ENCODE assay signal across 1 cellular context in the genomic region with DNA sequence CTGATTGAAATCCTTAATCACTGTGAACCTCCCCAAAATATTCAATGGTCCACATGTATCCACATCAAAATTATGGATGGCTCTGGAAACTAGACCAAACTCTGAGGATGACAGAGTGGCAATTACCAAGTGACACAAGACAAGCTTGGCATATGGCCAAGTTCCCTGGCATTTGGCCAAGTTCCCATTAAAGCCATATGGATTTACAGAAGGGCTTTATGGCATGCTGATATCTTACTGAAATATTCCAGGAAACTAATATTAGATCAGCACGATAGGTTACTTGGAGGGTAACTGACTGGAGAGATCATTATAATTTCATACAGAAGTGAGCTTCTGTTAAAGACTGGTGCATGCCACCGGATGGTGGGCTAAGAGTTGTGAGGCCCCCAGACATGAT.
TF ChIP-seq lines count a peak whose summit lies in the region.

No MANE protein-coding gene starts in this region.

TF ChIP-seq in K562, 482 proteins besides CTCF, POLR2A, EP300 and RAD21:
- TF ChIP-seq, protein P1, sequence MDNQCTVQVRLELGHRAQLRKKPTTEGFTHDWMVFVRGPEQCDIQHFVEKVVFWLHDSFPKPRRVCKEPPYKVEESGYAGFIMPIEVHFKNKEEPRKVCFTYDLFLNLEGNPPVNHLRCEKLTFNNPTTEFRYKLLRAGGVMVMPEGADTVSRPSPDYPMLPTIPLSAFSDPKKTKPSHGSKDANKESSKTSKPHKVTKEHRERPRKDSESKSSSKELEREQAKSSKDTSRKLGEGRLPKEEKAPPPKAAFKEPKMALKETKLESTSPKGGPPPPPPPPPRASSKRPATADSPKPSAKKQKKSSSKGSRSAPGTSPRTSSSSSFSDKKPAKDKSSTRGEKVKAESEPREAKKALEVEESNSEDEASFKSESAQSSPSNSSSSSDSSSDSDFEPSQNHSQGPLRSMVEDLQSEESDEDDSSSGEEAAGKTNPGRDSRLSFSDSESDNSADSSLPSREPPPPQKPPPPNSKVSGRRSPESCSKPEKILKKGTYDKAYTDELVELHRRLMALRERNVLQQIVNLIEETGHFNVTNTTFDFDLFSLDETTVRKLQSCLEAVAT (IDR thresholded peaks at IDR 0.05), result no peak
- TF ChIP-seq, protein P2, sequence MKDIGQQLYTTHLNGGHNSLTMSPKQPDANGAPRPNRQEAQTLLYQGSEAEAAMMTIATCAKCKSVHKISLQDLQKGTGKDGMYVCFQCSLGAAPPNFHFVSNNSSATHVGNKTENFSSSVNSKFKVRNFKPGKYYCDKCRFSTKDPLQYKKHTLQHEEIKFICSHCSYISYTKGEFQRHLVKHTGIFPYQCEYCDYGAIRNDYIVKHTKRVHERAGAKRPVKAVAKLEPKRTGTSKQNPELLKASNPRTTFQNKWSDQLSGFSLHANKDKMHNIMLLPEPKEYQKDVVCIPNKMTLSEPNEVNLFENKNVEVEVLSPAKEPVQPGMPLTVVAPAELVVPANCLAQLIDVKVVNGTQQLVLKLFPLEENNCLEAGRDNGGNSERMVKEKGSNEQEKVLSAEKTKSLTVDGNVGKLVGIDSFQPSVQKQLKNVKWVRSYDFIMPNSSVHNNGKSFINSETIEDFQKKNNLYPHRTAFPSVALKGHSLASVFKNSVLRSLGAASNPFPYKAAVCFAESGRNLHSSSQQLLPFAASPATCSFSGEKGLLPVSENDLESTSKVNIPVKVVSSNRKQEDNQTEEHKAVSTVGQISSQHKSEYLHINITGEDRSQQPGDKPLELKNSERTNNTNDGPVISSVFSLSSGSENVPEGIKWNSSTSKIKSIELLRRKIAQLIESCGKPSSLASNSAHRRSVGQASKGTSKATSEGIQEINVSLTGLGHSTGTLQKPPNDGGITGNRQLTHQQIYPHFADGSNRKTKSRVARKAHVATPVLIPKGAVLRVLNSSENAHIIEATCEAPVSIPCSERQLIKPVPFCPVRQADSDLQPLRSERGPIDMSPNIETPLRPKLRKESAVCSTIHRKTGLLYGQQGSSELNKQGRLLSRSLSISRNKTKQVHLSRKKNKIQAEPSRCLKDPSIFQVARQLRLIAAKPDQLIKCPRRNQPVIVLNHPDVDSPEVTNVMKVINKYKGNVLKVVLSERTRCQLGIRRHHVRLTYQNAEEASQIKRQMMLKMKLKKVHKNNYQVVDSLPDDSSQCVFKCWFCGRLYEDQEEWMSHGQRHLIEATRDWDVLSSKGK (CRISPR knock-in tag; IDR thresholded peaks at IDR 0.05), result no peak
- no peak for TF ChIP-seq ZNF584 (CRISPR knock-in tag; IDR thresholded peaks at IDR 0.05; ENCODE audit: low read depth)
- no peak for TF ChIP-seq CHD2 (IDR thresholded peaks at IDR 0.05; ENCODE audit: low read depth, low read length)
- TF ChIP-seq SOX6 (IDR thresholded peaks at IDR 0.05), result no peak
- no peak for TF ChIP-seq GTF2E2 (tag; IDR thresholded peaks at IDR 0.05)
- no peak for TF ChIP-seq SETDB1 (IDR thresholded peaks at IDR 0.05; ENCODE audit: low read length)
- TF ChIP-seq TSC22D4 (tag; IDR thresholded peaks at IDR 0.05), result no peak
- TF ChIP-seq, protein P3, sequence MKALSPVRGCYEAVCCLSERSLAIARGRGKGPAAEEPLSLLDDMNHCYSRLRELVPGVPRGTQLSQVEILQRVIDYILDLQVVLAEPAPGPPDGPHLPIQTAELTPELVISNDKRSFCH (CRISPR knock-in tag; IDR thresholded peaks at IDR 0.05), result no peak
- TF ChIP-seq, protein P3 (tag; IDR thresholded peaks at IDR 0.05), result no peak
- peak; percentile 97 for TF ChIP-seq NFIX (CRISPR knock-in tag; IDR thresholded peaks at IDR 0.05; ENCODE audit: low read depth)
- TF ChIP-seq, protein P4, sequence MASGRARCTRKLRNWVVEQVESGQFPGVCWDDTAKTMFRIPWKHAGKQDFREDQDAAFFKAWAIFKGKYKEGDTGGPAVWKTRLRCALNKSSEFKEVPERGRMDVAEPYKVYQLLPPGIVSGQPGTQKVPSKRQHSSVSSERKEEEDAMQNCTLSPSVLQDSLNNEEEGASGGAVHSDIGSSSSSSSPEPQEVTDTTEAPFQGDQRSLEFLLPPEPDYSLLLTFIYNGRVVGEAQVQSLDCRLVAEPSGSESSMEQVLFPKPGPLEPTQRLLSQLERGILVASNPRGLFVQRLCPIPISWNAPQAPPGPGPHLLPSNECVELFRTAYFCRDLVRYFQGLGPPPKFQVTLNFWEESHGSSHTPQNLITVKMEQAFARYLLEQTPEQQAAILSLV (tag; IDR thresholded peaks at IDR 0.05), result no peak
- no peak for TF ChIP-seq IFI16 (CRISPR knock-in tag; IDR thresholded peaks at IDR 0.05)
- TF ChIP-seq SIN3A (IDR thresholded peaks at IDR 0.05; ENCODE audit: borderline replicate concordance in 2 of 2, control insufficient read depth in 1 of 2, low read depth in 2 of 2, low read length in 2 of 2), result no peak
- TF ChIP-seq ZZZ3 (IDR thresholded peaks at IDR 0.05), result no peak
- TF ChIP-seq SMAD1 (IDR thresholded peaks at IDR 0.05; ENCODE audit: low read depth, low read length, partially characterized antibody), result peak; percentile 98
- TF ChIP-seq NFIC (IDR thresholded peaks at IDR 0.05), result peak; percentile 99
- TF ChIP-seq, protein P5, sequence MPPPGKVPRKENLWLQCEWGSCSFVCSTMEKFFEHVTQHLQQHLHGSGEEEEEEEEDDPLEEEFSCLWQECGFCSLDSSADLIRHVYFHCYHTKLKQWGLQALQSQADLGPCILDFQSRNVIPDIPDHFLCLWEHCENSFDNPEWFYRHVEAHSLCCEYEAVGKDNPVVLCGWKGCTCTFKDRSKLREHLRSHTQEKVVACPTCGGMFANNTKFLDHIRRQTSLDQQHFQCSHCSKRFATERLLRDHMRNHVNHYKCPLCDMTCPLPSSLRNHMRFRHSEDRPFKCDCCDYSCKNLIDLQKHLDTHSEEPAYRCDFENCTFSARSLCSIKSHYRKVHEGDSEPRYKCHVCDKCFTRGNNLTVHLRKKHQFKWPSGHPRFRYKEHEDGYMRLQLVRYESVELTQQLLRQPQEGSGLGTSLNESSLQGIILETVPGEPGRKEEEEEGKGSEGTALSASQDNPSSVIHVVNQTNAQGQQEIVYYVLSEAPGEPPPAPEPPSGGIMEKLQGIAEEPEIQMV (tag; conservative IDR thresholded peaks at IDR 0.05; ENCODE audit: low read depth), result no peak
- peak; percentile 30 for TF ChIP-seq MEIS2 (IDR thresholded peaks at IDR 0.05; ENCODE audit: partially characterized antibody)
